Comparison of ENCODE assay signal across 39 cellular contexts in the genomic region with DNA sequence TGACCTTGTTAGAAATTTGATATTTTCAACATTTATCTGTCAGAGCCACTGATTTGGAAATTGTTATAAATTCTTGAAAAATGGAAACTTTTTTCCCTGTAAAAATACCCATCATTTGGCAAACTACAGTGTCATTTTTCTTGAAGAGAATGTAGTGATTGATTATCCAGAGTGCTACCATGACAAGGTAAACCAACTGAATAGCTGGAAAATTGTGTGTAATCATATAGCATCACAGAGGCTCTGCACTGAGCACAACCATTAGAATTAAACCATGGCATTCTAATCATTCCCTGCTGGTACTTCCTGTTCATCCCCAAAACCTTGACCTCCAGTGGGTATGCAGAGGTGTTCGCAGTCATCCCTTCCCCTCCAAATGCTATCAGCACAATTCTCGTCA.
"Had no signal": no experiment of that assay in that cellular context is flagged by ENCODE, and none has a peak within 500 bp of the region (broad histone marks: within the 10 kb centered on the region; RNA-seq: fewer than 3 reads in every experiment).

No MANE protein-coding gene starts in this region.

- H3K9me3 Mint-ChIP-seq: activated naive CD4-positive, alpha-beta T cell treated with anti-CD3 and anti-CD28 coated beads, Interleukin-2, amount 50 U/mL, for 24 hours; dendritic cell treated with granulocyte-macrophage colony-stimulating factor and Interleukin-4, amounts not matched to agents 40 ng/mL and 50 ng/mL, for 4 days; T-helper 2 cell treated with Interferon-gamma antibody and Interleukin-4, amounts not matched to agents 5 μg/mL and 100 μg/mL, for 36 hours had no signal

- H3K4me1 Mint-ChIP-seq: activated B cell treated with CpG ODN at 0.5 μM for 24 hours; activated naive CD4-positive, alpha-beta T cell treated with anti-CD3 and anti-CD28 coated beads, Interleukin-2, amount 50 U/mL, for 24 hours; activated naive CD8-positive, alpha-beta T cell treated with anti-CD3 and anti-CD28 coated beads for 36 hours; activated naive CD8-positive, alpha-beta T cell treated with anti-CD3 and anti-CD28 coated beads, Interleukin-2, amount 50 U/mL, for 24 hours; T-helper 17 cell had no signal

- H3K9me3 ChIP-seq: adrenal gland, body of pancreas, colonic mucosa, esophagus muscularis mucosa, gastrocnemius medialis, heart left ventricle had no signal

- H3K36me3 ChIP-seq: adrenal gland, cardiac muscle cell, colonic mucosa, esophagus muscularis mucosa, gastrocnemius medialis, heart left ventricle, WERI-Rb-1 had no signal

- DNase-seq: activated B cell treated with CpG ODN at 0.5 μM for 24 hours; activated CD4-positive, alpha-beta T cell treated with anti-CD3 and anti-CD28 coated beads for 48 hours; activated CD4-positive, alpha-beta T cell treated with anti-CD3 and anti-CD28 coated beads, Interleukin-2, amount 50 U/mL, for 1 hour; activated CD4-positive, alpha-beta T cell treated with anti-CD3 and anti-CD28 coated beads, Interleukin-2, amount 50 U/mL, for 48 hours; activated CD8-positive, alpha-beta memory T cell treated with anti-CD3 and anti-CD28 coated beads for 24 hours; activated CD8-positive, alpha-beta memory T cell treated with anti-CD3 and anti-CD28 coated beads, Interleukin-2, amount 50 U/mL, for 4 hours; activated CD8-positive, alpha-beta T cell treated with anti-CD3 and anti-CD28 coated beads for 36 hours; activated effector memory CD4-positive, alpha-beta T cell treated with anti-CD3 and anti-CD28 coated beads, Interleukin-2, amount 50 U/mL, for 16 hours; activated naive CD4-positive, alpha-beta T cell treated with anti-CD3 and anti-CD28 coated beads for 36 hours; activated naive CD8-positive, alpha-beta T cell treated with anti-CD3 and anti-CD28 coated beads for 36 hours; activated naive CD8-positive, alpha-beta T cell treated with anti-CD3 and anti-CD28 coated beads, Interleukin-2, amount 50 U/mL, for 24 hours; activated T-cell treated with anti-CD3 and anti-CD28 coated beads, Interleukin-2, amount 50 U/mL, for 1 hour; activated T-cell treated with anti-CD3 and anti-CD28 coated beads, Interleukin-2, amount 50 U/mL, for 48 hours; adrenal gland; amygdala; aorta; body of pancreas; central memory CD4-positive, alpha-beta T cell; cerebellar nuclear complex; colonic mucosa; dorsolateral prefrontal cortex; effector memory CD4-positive, alpha-beta T cell; endodermal cell; erythroblast; gastrocnemius medialis; glutamatergic neuron; heart left ventricle; T-helper 1 cell; T-helper 17 cell; T1000; WERI-Rb-1 had no signal

- H3K27me3 Mint-ChIP-seq: activated B cell treated with CpG ODN at 0.5 μM for 24 hours; activated CD8-positive, alpha-beta T cell treated with anti-CD3 and anti-CD28 coated beads for 36 hours; activated naive CD4-positive, alpha-beta T cell treated with anti-CD3 and anti-CD28 coated beads, Interleukin-2, amount 50 U/mL, for 24 hours; activated naive CD8-positive, alpha-beta T cell treated with anti-CD3 and anti-CD28 coated beads for 36 hours; activated naive CD8-positive, alpha-beta T cell treated with anti-CD3 and anti-CD28 coated beads, Interleukin-2, amount 50 U/mL, for 24 hours; dendritic cell treated with granulocyte-macrophage colony-stimulating factor and Interleukin-4, amounts not matched to agents 40 ng/mL and 50 ng/mL, for 4 days; T-helper 17 cell had no signal

- H3K4me3 ChIP-seq: adrenal gland, body of pancreas, cardiac muscle cell, colonic mucosa, dorsolateral prefrontal cortex, esophagus muscularis mucosa, gastrocnemius medialis, heart left ventricle had no signal

- H3K27ac ChIP-seq: adrenal gland, body of pancreas, cardiac muscle cell, colonic mucosa, dorsolateral prefrontal cortex, esophagus muscularis mucosa, foreskin keratinocyte, gastrocnemius medialis, heart left ventricle, WERI-Rb-1 had no signal

- H3K4me3 Mint-ChIP-seq: activated B cell treated with CpG ODN at 0.5 μM for 24 hours; activated CD8-positive, alpha-beta T cell treated with anti-CD3 and anti-CD28 coated beads for 36 hours; activated naive CD4-positive, alpha-beta T cell treated with anti-CD3 and anti-CD28 coated beads for 36 hours; activated naive CD4-positive, alpha-beta T cell treated with anti-CD3 and anti-CD28 coated beads, Interleukin-2, amount 50 U/mL, for 24 hours; activated naive CD8-positive, alpha-beta T cell treated with anti-CD3 and anti-CD28 coated beads for 36 hours; activated naive CD8-positive, alpha-beta T cell treated with anti-CD3 and anti-CD28 coated beads, Interleukin-2, amount 50 U/mL, for 24 hours; activated T-helper 1 cell treated with anti-CD3 and anti-CD28 coated beads, Interleukin-12 subunit alpha, Interleukin-12 subunit beta, Interleukin-2, Interleukin-4 antibody, amounts not matched to agents 30 ng/mL and 10 ng/mL and 1 ng/mL, durations not matched to agents 14 hours and 24 hours and 36 hours; dendritic cell treated with granulocyte-macrophage colony-stimulating factor and Interleukin-4, amounts not matched to agents 40 ng/mL and 50 ng/mL, for 4 days; endodermal cell; T-helper 17 cell; T-helper 2 cell treated with Interferon-gamma antibody and Interleukin-4, amounts not matched to agents 5 μg/mL and 100 μg/mL, for 36 hours had no signal

- H3K27ac Mint-ChIP-seq: activated B cell treated with CpG ODN at 0.5 μM for 24 hours; activated CD8-positive, alpha-beta T cell treated with anti-CD3 and anti-CD28 coated beads for 36 hours; activated naive CD4-positive, alpha-beta T cell treated with anti-CD3 and anti-CD28 coated beads for 36 hours; activated naive CD4-positive, alpha-beta T cell treated with anti-CD3 and anti-CD28 coated beads, Interleukin-2, amount 50 U/mL, for 24 hours; activated naive CD8-positive, alpha-beta T cell treated with anti-CD3 and anti-CD28 coated beads for 36 hours; activated naive CD8-positive, alpha-beta T cell treated with anti-CD3 and anti-CD28 coated beads, Interleukin-2, amount 50 U/mL, for 24 hours; activated T-helper 1 cell treated with anti-CD3 and anti-CD28 coated beads, Interleukin-12 subunit alpha, Interleukin-12 subunit beta, Interleukin-2, Interleukin-4 antibody, amounts not matched to agents 30 ng/mL and 10 ng/mL and 1 ng/mL, durations not matched to agents 14 hours and 24 hours and 36 hours; activated T-helper 2 cell treated with anti-CD3 and anti-CD28 coated beads, Interferon-gamma antibody, Interleukin-2, Interleukin-4, amounts not matched to agents 10 μg/mL and 5 μg/mL and 100 μg/mL, durations not matched to agents 14 hours and 24 hours and 36 hours; dendritic cell treated with granulocyte-macrophage colony-stimulating factor and Interleukin-4, amounts not matched to agents 40 ng/mL and 50 ng/mL, for 4 days; endodermal cell; T-helper 17 cell; T-helper 2 cell treated with Interferon-gamma antibody and Interleukin-4, amounts not matched to agents 5 μg/mL and 100 μg/mL, for 36 hours had no signal

- H3K27me3 ChIP-seq: adrenal gland, body of pancreas, cardiac muscle cell, colonic mucosa, dorsolateral prefrontal cortex, esophagus muscularis mucosa, foreskin keratinocyte, gastrocnemius medialis, heart left ventricle had no signal
